20 cellular contexts compared by ENCODE assay signal in the genomic region with DNA sequence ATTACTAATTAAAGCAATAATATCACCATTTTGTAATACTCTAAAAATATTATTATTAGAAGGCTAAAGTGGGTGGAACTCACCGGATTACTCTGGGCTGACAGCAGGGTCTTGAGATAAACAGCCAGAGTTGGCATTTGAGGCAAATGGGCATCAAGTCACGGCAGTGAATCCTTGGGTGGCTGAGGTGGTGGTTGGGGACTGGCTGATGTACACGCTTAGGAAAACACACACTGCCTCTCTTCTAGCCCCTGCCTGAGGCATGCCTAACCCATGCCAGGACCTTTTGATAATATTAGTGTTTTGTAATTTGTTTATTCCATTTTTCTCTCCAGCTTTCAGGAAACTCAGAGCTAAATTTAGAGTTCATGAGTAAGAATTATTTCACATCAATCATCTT.
"Had no signal": no experiment of that assay in that cellular context is flagged by ENCODE, and none has a peak within 500 bp of the region (broad histone marks: within the 10 kb centered on the region; RNA-seq: fewer than 3 reads in every experiment).

No MANE protein-coding gene starts in this region.

- ATAC-seq: activated CD4-positive, alpha-beta T cell treated with anti-CD3 and anti-CD28 coated beads for 36 hours; activated CD8-positive, alpha-beta T cell treated with anti-CD3 and anti-CD28 coated beads, Interleukin-2, amount 10 ng/mL, durations not matched to agents 7 days and 5 days; left cardiac atrium; naive thymus-derived CD4-positive, alpha-beta T cell; pancreas; psoas muscle; stimulated activated naive CD8-positive, alpha-beta T cell treated with anti-CD3 and anti-CD28 coated beads, Interleukin-15, Interleukin-2, amounts not matched to agents 100 U/mL and 50 U/mL, for 24 hours; upper lobe of right lung had no signal

- H3K4me3 ChIP-seq: hepatocyte, pancreas, psoas muscle, skin epidermis, upper lobe of right lung had no signal

- H3K27ac ChIP-seq: hepatocyte, pancreas, psoas muscle, upper lobe of right lung had no signal

- H3K27me3 ChIP-seq: hepatocyte, pancreas, upper lobe of right lung had no signal

- H3K36me3 ChIP-seq: pancreas, upper lobe of right lung had no signal

- H3K9me3 ChIP-seq: pancreas, upper lobe of right lung had no signal

- H3K4me1 ChIP-seq: pancreas, psoas muscle, upper lobe of right lung had no signal

- DNase-seq: activated CD4-positive, alpha-beta T cell treated with anti-CD3 and anti-CD28 coated beads for 36 hours; activated CD4-positive, CD25-positive, alpha-beta regulatory T cell; activated CD8-positive, alpha-beta T cell treated with anti-CD3 and anti-CD28 coated beads, Interleukin-2, amount 10 ng/mL, durations not matched to agents 7 days and 5 days; activated effector memory CD4-positive, alpha-beta T cell treated with Interleukin-2 at 50 U/mL for 16 hours; activated naive CD4-positive, alpha-beta T cell treated with anti-CD3 and anti-CD28 coated beads for 36 hours; activated naive CD8-positive, alpha-beta T cell treated with anti-CD3 and anti-CD28 coated beads, Interleukin-2, amount 10 ng/mL, durations not matched to agents 7 days and 5 days; central memory CD4-positive, alpha-beta T cell; effector CD4-positive, alpha-beta T cell; glutamatergic neuron; left cardiac atrium; midbrain; naive thymus-derived CD4-positive, alpha-beta T cell; psoas muscle; stimulated activated CD4-positive, alpha-beta T cell treated with anti-CD3 and anti-CD28 coated beads, Interleukin-12 subunit alpha, Interleukin-12 subunit beta, amount 100 ng/mL, for 4 hours; stimulated activated CD4-positive, alpha-beta T cell treated with anti-CD3 and anti-CD28 coated beads, Interleukin-4, amount 100 ng/mL, for 1 hour; stimulated activated naive CD8-positive, alpha-beta T cell treated with anti-CD3 and anti-CD28 coated beads, Interleukin-15, Interleukin-2, amounts not matched to agents 100 U/mL and 50 U/mL, for 24 hours; upper lobe of right lung had no signal
